In genomic region chr3:116444099-116444700, GRCh38 we compare ENCODE assay signal across 10 cellular contexts.
DNase-seq lines count a peak whose midpoint lies in the region; TF ChIP-seq lines count a peak whose summit lies in the region.
"Had no signal": no experiment of that assay in that cellular context is flagged by ENCODE, and none has a peak within 500 bp of the region (broad histone marks: within the 10 kb centered on the region; RNA-seq: fewer than 3 reads in every experiment).

No MANE protein-coding gene starts in this region.

- no peak overlapping the region for H3K27ac ChIP-seq in HEK293 (ENCODE audit: extremely low read depth, low read depth, low read length)
- H3K27ac ChIP-seq in rectal smooth muscle tissue (ENCODE audit: low read depth, low read length): peak overlapping the region; percentile 54
- H3K27ac ChIP-seq: colonic mucosa had no signal

- peak overlapping the region; percentile 41 for H3K4me3 ChIP-seq in HEK293 (ENCODE audit: low read depth, low read length)
- H3K4me3 ChIP-seq in astrocyte of the cerebellum (ENCODE audit: low read depth, low read length): peak overlapping the region; percentile 67
- H3K4me3 ChIP-seq in iPS-15b (ENCODE audit: low read depth, low read length): peak overlapping the region; percentile 96
- peak overlapping the region; percentile 75 for H3K4me3 ChIP-seq in rectal smooth muscle tissue (ENCODE audit: low read length)

- H3K4me1 ChIP-seq in HEK293 (ENCODE audit: control insufficient read depth, insufficient read depth, low read length) (no peaks in the 10 kb centered on the region), iPS-15b (ENCODE audit: control insufficient read depth, insufficient read depth, low read length) (peaks cover 23% of the 10 kb centered on the region), rectal smooth muscle tissue (ENCODE audit: control insufficient read depth, insufficient read depth, low read length) (peaks cover 5% of the 10 kb centered on the region)
- H3K4me1 ChIP-seq: colonic mucosa had no signal

- in situ Hi-C loops in astrocyte of the cerebellum (cut with HindIII; ENCODE audit: low sequenced_read_pairs): no loop called here

- no peak for DNase-seq in astrocyte of the cerebellum (ENCODE audit: low read depth)
- DNase-seq in NCI-H2107 treated with DMSO at 0.1 percent for 48 hours (lab: John Stamatoyannopoulos, UW; ENCODE audit: unreplicated experiment): no peak
- no peak for DNase-seq in SHP77 treated with DMSO at 0.1 percent for 48 hours (lab: John Stamatoyannopoulos, UW)
- no peak for DNase-seq in HuH-7.5 (ENCODE audit: low spot score)
- no peak for DNase-seq in Ammon's horn (ENCODE audit: low spot score)
- DNase-seq: colonic mucosa had no signal

- H3K36me3 ChIP-seq in HEK293 (ENCODE audit: control insufficient read depth in 2 of 2, insufficient read depth in 1 of 2, low read length in 2 of 2) (no peaks in the 10 kb centered on the region), iPS-15b (ENCODE audit: control insufficient read depth, insufficient read depth, low read length) (no peaks in the 10 kb centered on the region), rectal smooth muscle tissue (ENCODE audit: control insufficient read depth, insufficient read depth, low read length) (no peaks in the 10 kb centered on the region)
- H3K36me3 ChIP-seq: colonic mucosa, MG63 had no signal

- H3K9me3 ChIP-seq in HEK293 (ENCODE audit: control insufficient read depth, insufficient read depth, low read depth, low read length): no peaks in the 10 kb centered on the region
- no peaks in the 10 kb centered on the region for H3K9me3 ChIP-seq in iPS-15b (ENCODE audit: control insufficient read depth, insufficient read depth, low read length)
- H3K9me3 ChIP-seq: colonic mucosa, MG63 had no signal

- TF ChIP-seq CTCF in HEK293 (tag by site-specific recombination; IDR thresholded peaks at IDR 0.05) (no peak), astrocyte of the cerebellum (IDR thresholded peaks at IDR 0.05; ENCODE audit: low read depth, low read length, missing control alignments) (no peak)

- POLR2A ChIA-PET in HEK293 (lab: Yijun Ruan, JAX): no interaction called here

- CTCF ChIA-PET in HEK293 (lab: Yijun Ruan, JAX): no interaction called here

- H3K9ac ChIP-seq in iPS-15b (ENCODE audit: low read depth, low read length) (peak overlapping the region; percentile 80), rectal smooth muscle tissue (ENCODE audit: low read length) (peak overlapping the region; percentile 8)

- H3K27me3 ChIP-seq in iPS-15b (ENCODE audit: control insufficient read depth, insufficient read depth, low read length) (peaks cover 5% of the 10 kb centered on the region), rectal smooth muscle tissue (ENCODE audit: control insufficient read depth, insufficient read depth, low read length) (no peaks in the 10 kb centered on the region)
- H3K27me3 ChIP-seq: colonic mucosa had no signal

TF ChIP-seq in HEK293, 187 proteins besides CTCF, POLR2A, EP300 and RAD21 (continues in another document):
- TF ChIP-seq, protein P1, sequence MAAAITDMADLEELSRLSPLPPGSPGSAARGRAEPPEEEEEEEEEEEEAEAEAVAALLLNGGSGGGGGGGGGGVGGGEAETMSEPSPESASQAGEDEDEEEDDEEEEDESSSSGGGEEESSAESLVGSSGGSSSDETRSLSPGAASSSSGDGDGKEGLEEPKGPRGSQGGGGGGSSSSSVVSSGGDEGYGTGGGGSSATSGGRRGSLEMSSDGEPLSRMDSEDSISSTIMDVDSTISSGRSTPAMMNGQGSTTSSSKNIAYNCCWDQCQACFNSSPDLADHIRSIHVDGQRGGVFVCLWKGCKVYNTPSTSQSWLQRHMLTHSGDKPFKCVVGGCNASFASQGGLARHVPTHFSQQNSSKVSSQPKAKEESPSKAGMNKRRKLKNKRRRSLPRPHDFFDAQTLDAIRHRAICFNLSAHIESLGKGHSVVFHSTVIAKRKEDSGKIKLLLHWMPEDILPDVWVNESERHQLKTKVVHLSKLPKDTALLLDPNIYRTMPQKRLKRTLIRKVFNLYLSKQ (tag by site-specific recombination; IDR thresholded peaks at IDR 0.05; ENCODE audit: borderline replicate concordance): no peak
- TF ChIP-seq, protein P2, sequence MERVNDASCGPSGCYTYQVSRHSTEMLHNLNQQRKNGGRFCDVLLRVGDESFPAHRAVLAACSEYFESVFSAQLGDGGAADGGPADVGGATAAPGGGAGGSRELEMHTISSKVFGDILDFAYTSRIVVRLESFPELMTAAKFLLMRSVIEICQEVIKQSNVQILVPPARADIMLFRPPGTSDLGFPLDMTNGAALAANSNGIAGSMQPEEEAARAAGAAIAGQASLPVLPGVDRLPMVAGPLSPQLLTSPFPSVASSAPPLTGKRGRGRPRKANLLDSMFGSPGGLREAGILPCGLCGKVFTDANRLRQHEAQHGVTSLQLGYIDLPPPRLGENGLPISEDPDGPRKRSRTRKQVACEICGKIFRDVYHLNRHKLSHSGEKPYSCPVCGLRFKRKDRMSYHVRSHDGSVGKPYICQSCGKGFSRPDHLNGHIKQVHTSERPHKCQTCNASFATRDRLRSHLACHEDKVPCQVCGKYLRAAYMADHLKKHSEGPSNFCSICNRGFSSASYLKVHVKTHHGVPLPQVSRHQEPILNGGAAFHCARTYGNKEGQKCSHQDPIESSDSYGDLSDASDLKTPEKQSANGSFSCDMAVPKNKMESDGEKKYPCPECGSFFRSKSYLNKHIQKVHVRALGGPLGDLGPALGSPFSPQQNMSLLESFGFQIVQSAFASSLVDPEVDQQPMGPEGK (tag by site-specific recombination; IDR thresholded peaks at IDR 0.05): no peak
- no peak for TF ChIP-seq ZNF404 (tag by site-specific recombination; IDR thresholded peaks at IDR 0.05)
- TF ChIP-seq ELK4 (IDR thresholded peaks at IDR 0.05; ENCODE audit: borderline replicate concordance, low read depth, low read length): no peak
- no peak for TF ChIP-seq ZNF610 (tag by site-specific recombination; IDR thresholded peaks at IDR 0.05; ENCODE audit: borderline replicate concordance)
- TF ChIP-seq ZNF366 (tag by site-specific recombination; conservative IDR thresholded peaks at IDR 0.05): no peak
- no peak for TF ChIP-seq ZNF660 (tag by site-specific recombination; IDR thresholded peaks at IDR 0.05)
- TF ChIP-seq ZNF624 (tag by site-specific recombination; IDR thresholded peaks at IDR 0.05): no peak
- TF ChIP-seq KLF8 (tag by site-specific recombination; IDR thresholded peaks at IDR 0.05): no peak
- TF ChIP-seq, protein P3, sequence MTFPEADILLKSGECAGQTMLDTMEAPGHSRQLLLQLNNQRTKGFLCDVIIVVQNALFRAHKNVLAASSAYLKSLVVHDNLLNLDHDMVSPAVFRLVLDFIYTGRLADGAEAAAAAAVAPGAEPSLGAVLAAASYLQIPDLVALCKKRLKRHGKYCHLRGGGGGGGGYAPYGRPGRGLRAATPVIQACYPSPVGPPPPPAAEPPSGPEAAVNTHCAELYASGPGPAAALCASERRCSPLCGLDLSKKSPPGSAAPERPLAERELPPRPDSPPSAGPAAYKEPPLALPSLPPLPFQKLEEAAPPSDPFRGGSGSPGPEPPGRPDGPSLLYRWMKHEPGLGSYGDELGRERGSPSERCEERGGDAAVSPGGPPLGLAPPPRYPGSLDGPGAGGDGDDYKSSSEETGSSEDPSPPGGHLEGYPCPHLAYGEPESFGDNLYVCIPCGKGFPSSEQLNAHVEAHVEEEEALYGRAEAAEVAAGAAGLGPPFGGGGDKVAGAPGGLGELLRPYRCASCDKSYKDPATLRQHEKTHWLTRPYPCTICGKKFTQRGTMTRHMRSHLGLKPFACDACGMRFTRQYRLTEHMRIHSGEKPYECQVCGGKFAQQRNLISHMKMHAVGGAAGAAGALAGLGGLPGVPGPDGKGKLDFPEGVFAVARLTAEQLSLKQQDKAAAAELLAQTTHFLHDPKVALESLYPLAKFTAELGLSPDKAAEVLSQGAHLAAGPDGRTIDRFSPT (tag by site-specific recombination; IDR thresholded peaks at IDR 0.05): no peak
- no peak for TF ChIP-seq ATF2 (tag by site-specific recombination; IDR thresholded peaks at IDR 0.05; ENCODE audit: low read depth)
- TF ChIP-seq, protein P4, sequence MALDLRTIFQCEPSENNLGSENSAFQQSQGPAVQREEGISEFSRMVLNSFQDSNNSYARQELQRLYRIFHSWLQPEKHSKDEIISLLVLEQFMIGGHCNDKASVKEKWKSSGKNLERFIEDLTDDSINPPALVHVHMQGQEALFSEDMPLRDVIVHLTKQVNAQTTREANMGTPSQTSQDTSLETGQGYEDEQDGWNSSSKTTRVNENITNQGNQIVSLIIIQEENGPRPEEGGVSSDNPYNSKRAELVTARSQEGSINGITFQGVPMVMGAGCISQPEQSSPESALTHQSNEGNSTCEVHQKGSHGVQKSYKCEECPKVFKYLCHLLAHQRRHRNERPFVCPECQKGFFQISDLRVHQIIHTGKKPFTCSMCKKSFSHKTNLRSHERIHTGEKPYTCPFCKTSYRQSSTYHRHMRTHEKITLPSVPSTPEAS (tag by site-specific recombination; IDR thresholded peaks at IDR 0.05): no peak

Comparison
In these comparisons a context has a peak if more than half of its experiments do, and no peak if none do; other contexts are left out.
1. H3K4me3 ChIP-seq: peak in every context shown above with its lines; median percentile 96 in iPS-15b; 75 in rectal smooth muscle tissue; 67 in astrocyte of the cerebellum; 41 in HEK293.